In genomic region chr1:53115403-53116306, GRCh38 we compare ENCODE assay signal across 13 cellular contexts. TPM values are rescaled to one million over a fixed set of nuclear protein-coding genes. Genes with fewer than 3 reads are reported as not detected.
A peak's percentile ranks its signal among the peaks of the same experiment; 100 is the strongest.
DNase-seq lines count a peak whose midpoint lies in the region; ATAC-seq, FAIRE-seq and TF ChIP-seq lines count a peak whose summit lies in the region.
"Had no signal": no experiment of that assay in that cellular context is flagged by ENCODE, and none has a peak within 500 bp of the region (broad histone marks: within the 10 kb centered on the region; RNA-seq: fewer than 3 reads in every experiment).

No MANE protein-coding gene starts in this region.

- H3K4me1 Mint-ChIP-seq in nephron progenitor cell, result peaks cover 54% of the 10 kb centered on the region
- H3K4me1 Mint-ChIP-seq: memory B cell had no signal

- peak overlapping the region in 1 of 2 experiments; percentile 24; a peak in 1 of 4 replicates for H3K4me2 ChIP-seq in H1 (ENCODE audit: insufficient read depth in 1 of 2, low read depth in 2 of 2, low read length in 2 of 2)

- peak overlapping the region; percentile 45 for H3K27ac Mint-ChIP-seq in nephron progenitor cell
- H3K27ac Mint-ChIP-seq: activated CD8-positive, alpha-beta T cell treated with anti-CD3 and anti-CD28 coated beads, Interleukin-2, amount 10 ng/mL, durations not matched to agents 7 days and 5 days; activated naive CD4-positive, alpha-beta T cell treated with anti-CD3 and anti-CD28 coated beads, Interleukin-2, amount 10 ng/mL, durations not matched to agents 7 days and 5 days; memory B cell had no signal

- no peak overlapping the region for H2AK5ac ChIP-seq in H1 (ENCODE audit: low read depth, low read length)

- peak overlapping the region; percentile 56 for H4K5ac ChIP-seq in H1 (ENCODE audit: insufficient read length, low read depth, low read length)

- no peak overlapping the region; the same call in 1 of the 2 replicates for H3K18ac ChIP-seq in H1 (ENCODE audit: extremely low read depth, low read length)

- no peak overlapping the region for H3K9ac ChIP-seq in H1 (replicated peaks in 1 of 4; ENCODE audit: extremely low read depth in 1 of 4, low read depth in 3 of 4, low read length in 3 of 4)

- H3K27me3 Mint-ChIP-seq in nephron progenitor cell (ENCODE audit: low read depth, poor library complexity), result peaks cover 11% of the 10 kb centered on the region

- CTCF ChIA-PET in H1 (lab: Charles Lee; ENCODE audit: partially characterized antibody), result interaction anchor here (1.0 to 1.2 kb wide), 3 partner anchors 24 to 37 kb away, joined by 3 read pairs; no protein-coding TSS in a partner anchor

- peaks cover 0 to 26% (median 13%) of the 10 kb centered on the region in 4 experiments; a peak in 6 of 7 replicates for H3K4me1 ChIP-seq in H1 (replicated peaks in 1 of 4; ENCODE audit: control insufficient read depth in 3 of 4, insufficient read depth in 4 of 4, low read length in 3 of 4)

- 0 out of 2 replicates have a peak, but pooled peaks cover 3% of the 10 kb centered on the region for H3K23me2 ChIP-seq in H1 (ENCODE audit: low read depth, low read length)

- H3K27ac ChIP-seq in H1 (ENCODE audit: low read depth, low read length), result no peak overlapping the region

- no peak overlapping the region for H2BK120ac ChIP-seq in H1 (replicated peaks; ENCODE audit: low read depth, low read length)

- H2BK12ac ChIP-seq in H1 (ENCODE audit: low read depth, low read length), result peak overlapping the region; percentile 53; the same call in 1 of the 2 replicates

- 64% methylated on average over 20 of the region's 20 CpGs; no CpG with 5 or more reads in 1 of the 2 experiments for WGBS in H1 (ENCODE audit: extremely low coverage in 1 of 2, insufficient coverage in 1 of 2, insufficient read length in 1 of 2, insufficient replicate concordance in 2 of 2, low coverage in 1 of 2, low lambda C conversion rate in 2 of 2, missing lambda C conversion rate in 1 of 2), 2 experiments

- H3K4ac ChIP-seq in H1 (replicated peaks; ENCODE audit: insufficient read length, low read depth, low read length), result peak overlapping the region; percentile 40

- H4K91ac ChIP-seq in H1 (replicated peaks; ENCODE audit: insufficient read length, low read length), result peak overlapping the region; percentile 57

- POLR2A ChIA-PET in H1 (lab: Charles Lee; ENCODE audit: partially characterized antibody), result no interaction called here

- H3K4me3 Mint-ChIP-seq in nephron progenitor cell, result no peak overlapping the region
- H3K4me3 Mint-ChIP-seq: activated CD8-positive, alpha-beta T cell treated with anti-CD3 and anti-CD28 coated beads, Interleukin-2, amount 10 ng/mL, durations not matched to agents 7 days and 5 days; activated naive CD4-positive, alpha-beta T cell treated with anti-CD3 and anti-CD28 coated beads, Interleukin-2, amount 10 ng/mL, durations not matched to agents 7 days and 5 days; memory B cell had no signal

- H3K56ac ChIP-seq in H1 (replicated peaks; ENCODE audit: insufficient read length, low read depth, low read length), result no peak overlapping the region

- no peak for TF ChIP-seq POLR2A in H1 (IDR thresholded peaks at IDR 0.05; ENCODE audit: control extremely low read depth in 1 of 2, low read depth in 2 of 2, low read length in 2 of 2)

- DNase-seq in D721Med (ENCODE audit: insufficient read length, low spot score) (peak; percentile 75), NCI-H146 treated with DMSO at 0.1 percent for 48 hours (lab: John Stamatoyannopoulos, UW; ENCODE audit: unreplicated experiment) (peak; percentile 67), H1 (ENCODE audit: low read depth in 1 of 2, low spot score in 2 of 2) (no peak), nephron progenitor cell (peak; percentile 33), DMS 273 treated with DMSO at 0.1 percent for 48 hours (lab: John Stamatoyannopoulos, UW) (no peak), DMS153 treated with DMSO at 0.1 percent for 48 hours (lab: John Stamatoyannopoulos, UW; ENCODE audit: unreplicated experiment) (no peak)
- DNase-seq: activated CD8-positive, alpha-beta T cell treated with anti-CD3 and anti-CD28 coated beads, Interleukin-2, amount 10 ng/mL, durations not matched to agents 7 days and 5 days; activated naive CD4-positive, alpha-beta T cell treated with anti-CD3 and anti-CD28 coated beads, Interleukin-2, amount 10 ng/mL, durations not matched to agents 7 days and 5 days; NK-92 treated with Interleukin-12 subunit alpha and Interleukin-12 subunit beta, amount 100 ng/mL, for 24 hours had no signal

- H2BK20ac ChIP-seq in H1 (ENCODE audit: low read length), result 0 out of 2 replicates have a peak overlapping the region, but pooled peaks have one; percentile 48

- no peaks in the 10 kb centered on the region for H3K79me1 ChIP-seq in H1 (ENCODE audit: low read depth, low read length)

- 0 out of 2 replicates have a peak overlapping the region, but pooled peaks have one; percentile 36 for H4K8ac ChIP-seq in H1 (ENCODE audit: extremely low read depth, insufficient read depth, low read length)

- H2BK15ac ChIP-seq in H1 (ENCODE audit: low read length), result peak overlapping the region; percentile 75; the same call in 1 of the 2 replicates

- no peak overlapping the region for H3K4me3 ChIP-seq in H1 (ENCODE audit: extremely low read depth in 1 of 4, insufficient read depth in 2 of 4, low read depth in 3 of 4, low read length in 4 of 4)

- peaks cover 0 to 4% of the 10 kb centered on the region in 2 experiments; a peak in 2 of 4 replicates for H3K9me3 ChIP-seq in H1 (ENCODE audit: insufficient read depth in 2 of 2, low read depth in 1 of 2, low read length in 1 of 2)

- H4K20me1 ChIP-seq in H1 (replicated peaks in 1 of 2; ENCODE audit: control insufficient read depth in 1 of 2, insufficient read depth in 2 of 2, low read length in 2 of 2), result no peaks in the 10 kb centered on the region

- H3K36me3 ChIP-seq in H1 (ENCODE audit: control insufficient read depth in 2 of 4, insufficient read depth in 4 of 4, low read length in 3 of 4), result no peaks in the 10 kb centered on the region

- H2BK5ac ChIP-seq in H1 (ENCODE audit: low read depth, low read length), result peak overlapping the region; percentile 39; the same call in 1 of the 2 replicates

- TF ChIP-seq EP300 in H1 (IDR thresholded peaks at IDR 0.05; ENCODE audit: borderline replicate concordance in 1 of 2, low read depth in 2 of 2, low read length in 2 of 2), result no peak

- FAIRE-seq in D721Med (lab: Jason Lieb, UNC) (peak; percentile 82), H1 (lab: Jason Lieb, UNC) (no peak)

- no peak for TF ChIP-seq RAD21 in H1 (IDR thresholded peaks at IDR 0.05 in 1 of 2, conservative IDR thresholded peaks at IDR 0.05 in 1 of 2; ENCODE audit: low read depth in 2 of 2, low read length in 2 of 2)

- ATAC-seq in HG02798 (IDR thresholded peaks at IDR 0.05; ENCODE audit: poor library complexity, unreplicated experiment) (no peak), GM21360 (IDR thresholded peaks at IDR 0.05; ENCODE audit: unreplicated experiment) (no peak)
- ATAC-seq: activated CD8-positive, alpha-beta T cell treated with anti-CD3 and anti-CD28 coated beads, Interleukin-2, amount 10 ng/mL, durations not matched to agents 7 days and 5 days had no signal

- H3K79me2 ChIP-seq in H1 (ENCODE audit: control insufficient read depth in 1 of 2, insufficient read depth in 2 of 2, low read length in 2 of 2), result no peaks in the 10 kb centered on the region

- TF ChIP-seq CTCF in D721Med (IDR thresholded peaks at IDR 0.05; ENCODE audit: insufficient read depth, missing control alignments) (no peak), H1 (IDR thresholded peaks at IDR 0.05; ENCODE audit: control extremely low read depth in 1 of 3, insufficient read depth in 1 of 3, low read depth in 1 of 3, low read length in 3 of 3) (no peak), nephron progenitor cell (IDR thresholded peaks at IDR 0.05) (no peak)

- no peaks in the 10 kb centered on the region for H3K27me3 ChIP-seq in H1 (replicated peaks in 1 of 4; ENCODE audit: control insufficient read depth in 3 of 4, extremely low read depth in 1 of 4, insufficient read depth in 3 of 4, low read length in 3 of 4)

- H3K14ac ChIP-seq in H1 (ENCODE audit: insufficient read length), result no peak overlapping the region

- no peak overlapping the region for H3K23ac ChIP-seq in H1 (ENCODE audit: insufficient read length)

- no peaks in the 10 kb centered on the region for H3K9me3 Mint-ChIP-seq in nephron progenitor cell
- H3K9me3 Mint-ChIP-seq: activated naive CD4-positive, alpha-beta T cell treated with anti-CD3 and anti-CD28 coated beads, Interleukin-2, amount 10 ng/mL, durations not matched to agents 7 days and 5 days had no signal

- H2AFZ ChIP-seq in H1 (ENCODE audit: low read length), result no peak overlapping the region; the same call in 1 of the 2 replicates

- H3K36me3 Mint-ChIP-seq in nephron progenitor cell (ENCODE audit: low read depth), result no peaks in the 10 kb centered on the region
- H3K36me3 Mint-ChIP-seq: activated naive CD4-positive, alpha-beta T cell treated with anti-CD3 and anti-CD28 coated beads, Interleukin-2, amount 10 ng/mL, durations not matched to agents 7 days and 5 days; memory B cell had no signal

TF ChIP-seq in H1, 55 proteins besides CTCF, POLR2A, EP300 and RAD21:
- TF ChIP-seq SAP30 (IDR thresholded peaks at IDR 0.05; ENCODE audit: insufficient read depth, insufficient replicate concordance, low read length), result no peak
- TF ChIP-seq HDAC2 (IDR thresholded peaks at IDR 0.05; ENCODE audit: borderline replicate concordance in 1 of 2, low read depth in 2 of 2, low read length in 2 of 2), result 0 out of 4 replicates have a peak, but pooled peaks of 1 of the 2 experiments have one; percentile 50
- TF ChIP-seq KDM1A (IDR thresholded peaks at IDR 0.05; ENCODE audit: borderline replicate concordance, low read length), result peak; percentile 79; the same call in 1 of the 2 replicates
TF ChIP-seq in H1: peak in this region for 2.

RNA-seq across cellular contexts. Expression of gene SLC1A7, which starts 26.8 kb away (rescaled TPM):
- total RNA-seq in H1 (2021; fragmentation: NEBNext Ultra II Directional; extraction: Animal tissue kit (Norgen Biotek cat#: 25700)), result not detected in 2 replicates
- polyA plus RNA-seq in H1 (2011; rRNA removed), result 0.03 TPM in 1 of 2 replicates, not detected in the other
- polyA plus RNA-seq in H1 (2011; cell fraction: cytosol; rRNA removed), result not detected
- 0.10 TPM for polyA plus RNA-seq in H1 (2011; cell fraction: nucleus; rRNA removed)
- not detected in 4 replicates for polyA plus RNA-seq in H1 (2012, experiment 1 of 2)
- polyA plus RNA-seq in H1 (2012, experiment 2 of 2), result not detected
- not detected for polyA plus RNA-seq in H1 (2013, experiment 1 of 2)
- not detected for polyA plus RNA-seq in H1 (2013, experiment 2 of 2)
- polyA minus RNA-seq in H1 (2011; rRNA and poly(A)+ RNA removed), result not detected in 2 replicates
- polyA minus RNA-seq in H1 (2011; cell fraction: cytosol; rRNA and poly(A)+ RNA removed), result not detected
- not detected for polyA minus RNA-seq in H1 (2011; cell fraction: nucleus; rRNA and poly(A)+ RNA removed)
- total RNA-seq: activated CD8-positive, alpha-beta T cell treated with anti-CD3 and anti-CD28 coated beads, Interleukin-2, amount 10 ng/mL, durations not matched to agents 7 days and 5 days; glomerular endothelial cell had no signal

RNA-seq across cellular contexts. Expression of gene PODN, which starts 53.6 kb away (rescaled TPM):
- 0.11 and 0.17 TPM in 2 replicates for total RNA-seq in H1 (2021; fragmentation: NEBNext Ultra II Directional; extraction: Animal tissue kit (Norgen Biotek cat#: 25700))
- polyA plus RNA-seq in H1 (2011; rRNA removed), result 0.17 and 0.63 TPM in 2 replicates
- polyA plus RNA-seq in H1 (2011; cell fraction: cytosol; rRNA removed), result 0.50 TPM
- polyA plus RNA-seq in H1 (2011; cell fraction: nucleus; rRNA removed), result 0.91 TPM
- polyA plus RNA-seq in H1 (2012, experiment 1 of 2), result 0.17 to 0.42 TPM (median 0.31 TPM) in 4 replicates
- polyA plus RNA-seq in H1 (2012, experiment 2 of 2), result 0.22 TPM
- 0.14 TPM for polyA plus RNA-seq in H1 (2013, experiment 1 of 2)
- 0.22 TPM for polyA plus RNA-seq in H1 (2013, experiment 2 of 2)
- polyA minus RNA-seq in H1 (2011; rRNA and poly(A)+ RNA removed), result 0.28 and 0.39 TPM in 2 replicates
- polyA minus RNA-seq in H1 (2011; cell fraction: cytosol; rRNA and poly(A)+ RNA removed), result 1.8 TPM
- polyA minus RNA-seq in H1 (2011; cell fraction: nucleus; rRNA and poly(A)+ RNA removed), result 0.30 TPM
- total RNA-seq: activated CD8-positive, alpha-beta T cell treated with anti-CD3 and anti-CD28 coated beads, Interleukin-2, amount 10 ng/mL, durations not matched to agents 7 days and 5 days had no signal

Comparison
In these comparisons a context has a peak if more than half of its experiments do, and no peak if none do; other contexts are left out.
1. DNase-seq: peak in D721Med (single experiment), NCI-H146 treated with DMSO at 0.1 percent for 48 hours (single experiment) and nephron progenitor cell (single experiment); none in H1 (0 of 2), DMS 273 treated with DMSO at 0.1 percent for 48 hours (single experiment) and DMS153 treated with DMSO at 0.1 percent for 48 hours (single experiment).